ENCODE assay signal across 30 cellular contexts in the genomic region with DNA sequence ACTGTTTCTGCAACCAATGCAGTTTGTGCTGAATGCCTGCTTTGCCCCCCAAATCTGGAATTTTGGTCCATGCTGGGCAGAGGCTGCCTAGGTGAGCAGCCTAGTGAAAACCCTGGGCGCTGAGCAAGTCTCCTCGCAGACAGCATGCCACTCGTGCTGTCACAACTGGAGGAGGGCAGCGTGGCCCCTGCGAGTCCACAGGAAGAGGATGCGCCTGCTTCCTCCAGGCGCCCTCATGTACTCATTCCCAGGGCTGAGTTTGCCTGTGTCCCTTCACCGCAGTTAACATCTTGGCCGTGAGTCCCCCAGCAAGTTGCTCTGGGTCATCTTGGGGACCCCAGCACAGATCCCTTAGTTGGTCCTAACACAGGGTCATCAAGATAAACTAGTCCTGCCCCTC. TPM values are rescaled to one million over a fixed set of nuclear protein-coding genes. Genes with fewer than 3 reads are reported as not detected.
"Had no signal": no experiment of that assay in that cellular context is flagged by ENCODE, and none has a peak within 500 bp of the region (broad histone marks: within the 10 kb centered on the region; RNA-seq: fewer than 3 reads in every experiment).

No MANE protein-coding gene starts in this region.

- ATAC-seq: activated CD8-positive, alpha-beta T cell treated with anti-CD3 and anti-CD28 coated beads, Interleukin-2, amount 10 ng/mL, durations not matched to agents 7 days and 5 days; activated naive CD4-positive, alpha-beta T cell treated with anti-CD3 and anti-CD28 coated beads, Interleukin-2, amount 50 U/mL, for 72 hours; activated T-cell treated with anti-CD3 and anti-CD28 coated beads, Interleukin-2, amount 50 U/mL, for 4 hours; PC-3; Right ventricle myocardium inferior had no signal

- H3K4me3 ChIP-seq: Peyer's patch had no signal

- H3K27me3 ChIP-seq: Peyer's patch had no signal

- H3K9ac ChIP-seq: KMS-11 had no signal

- H3K27ac ChIP-seq: KMS-11, Peyer's patch had no signal

- H3K4me1 Mint-ChIP-seq: brain had no signal

- H3K4me2 ChIP-seq: KMS-11 had no signal

- H3K27ac Mint-ChIP-seq: activated CD4-positive, alpha-beta T cell treated with anti-CD3 and anti-CD28 coated beads, Interleukin-2, amount 10 ng/mL, durations not matched to agents 24 days and 14 days; activated naive CD4-positive, alpha-beta T cell treated with anti-CD3 and anti-CD28 coated beads for 36 hours had no signal

- H3K9me3 Mint-ChIP-seq: activated CD4-positive, alpha-beta T cell treated with anti-CD3 and anti-CD28 coated beads, Interleukin-2, amount 10 ng/mL, durations not matched to agents 24 days and 14 days; activated naive CD4-positive, alpha-beta T cell treated with anti-CD3 and anti-CD28 coated beads for 36 hours; activated naive CD4-positive, alpha-beta T cell treated with anti-CD3 and anti-CD28 coated beads, Interleukin-2, amount 50 U/mL, for 72 hours; activated T-cell treated with anti-CD3 and anti-CD28 coated beads, Interleukin-2, amount 50 U/mL, for 4 hours; activated T-helper 1 cell treated with anti-CD3 and anti-CD28 coated beads, Interleukin-12 subunit alpha, Interleukin-12 subunit beta, Interleukin-2, Interleukin-4 antibody, amounts not matched to agents 30 ng/mL and 10 ng/mL and 1 ng/mL, durations not matched to agents 14 hours and 24 hours and 36 hours; brain had no signal

- DNase-seq: activated CD4-positive, alpha-beta T cell treated with anti-CD3 and anti-CD28 coated beads, Interleukin-2, amount 10 ng/mL, durations not matched to agents 24 days and 14 days; activated CD4-positive, alpha-beta T cell treated with anti-CD3 and anti-CD28 coated beads, Interleukin-2, amount 50 U/mL, for 48 hours; activated CD8-positive, alpha-beta T cell treated with anti-CD3 and anti-CD28 coated beads, Interleukin-2, amount 10 ng/mL, durations not matched to agents 7 days and 5 days; activated gamma-delta T cell treated with Interleukin-2 at 50 U/mL for 16 hours; activated naive CD4-positive, alpha-beta T cell treated with anti-CD3 and anti-CD28 coated beads for 36 hours; activated T-cell treated with anti-CD3 and anti-CD28 coated beads for 4 hours; activated T-cell treated with anti-CD3 and anti-CD28 coated beads, Interleukin-2, amount 50 U/mL, for 4 hours; anterior cingulate cortex; caudate nucleus; NCI-H1092 treated with DMSO at 0.1 percent for 48 hours; NCI-H1417; NCI-H146; NCI-H187; NCI-H2029 treated with DMSO at 0.1 percent for 48 hours; NCI-H2107; NCI-H2171; NCI-H510A; NCI-H526; NCI-H748 treated with DMSO at 0.1 percent for 48 hours; NK-92 treated with Interleukin-12 subunit alpha and Interleukin-12 subunit beta, amount 100 ng/mL, for 24 hours; PC-3; Peyer's patch; RPMI8226; T1000 had no signal

- H3K9me3 ChIP-seq: Peyer's patch had no signal

- H3K4me3 Mint-ChIP-seq: activated CD4-positive, alpha-beta T cell treated with anti-CD3 and anti-CD28 coated beads, Interleukin-2, amount 10 ng/mL, durations not matched to agents 24 days and 14 days; activated CD8-positive, alpha-beta T cell treated with anti-CD3 and anti-CD28 coated beads, Interleukin-2, amount 10 ng/mL, durations not matched to agents 7 days and 5 days; activated naive CD4-positive, alpha-beta T cell treated with anti-CD3 and anti-CD28 coated beads for 36 hours; activated T-cell treated with anti-CD3 and anti-CD28 coated beads, Interleukin-2, amount 50 U/mL, for 4 hours; activated T-helper 1 cell treated with anti-CD3 and anti-CD28 coated beads, Interleukin-12 subunit alpha, Interleukin-12 subunit beta, Interleukin-2, Interleukin-4 antibody, amounts not matched to agents 30 ng/mL and 10 ng/mL and 1 ng/mL, durations not matched to agents 14 hours and 24 hours and 36 hours; brain had no signal

RNA-seq across cellular contexts. Expression of a gene that starts 55.0 kb away (rescaled TPM):
- total RNA-seq: activated CD8-positive, alpha-beta T cell treated with anti-CD3 and anti-CD28 coated beads, Interleukin-2, amount 10 ng/mL, durations not matched to agents 7 days and 5 days; Peyer's patch; Right ventricle myocardium inferior; T-helper 1 cell treated with Interleukin-12 subunit alpha and Interleukin-12 subunit beta and Interleukin-4 antibody, amounts not matched to agents 30 ng/mL and 1 ng/mL, for 36 hours had no signal
